ENCODE assay signal across 13 cellular contexts in genomic region chr11:1460396-1460795, GRCh38. TPM values are rescaled to one million over a fixed set of nuclear protein-coding genes. Genes with fewer than 3 reads are reported as not detected.
DNase-seq lines count a peak whose midpoint lies in the region; ATAC-seq and TF ChIP-seq lines count a peak whose summit lies in the region.
"Had no signal": no experiment of that assay in that cellular context is flagged by ENCODE, and none has a peak within 500 bp of the region (broad histone marks: within the 10 kb centered on the region; RNA-seq: fewer than 3 reads in every experiment).

No MANE protein-coding gene starts in this region.

- TF ChIP-seq CTCF in foreskin fibroblast (IDR thresholded peaks at IDR 0.05; ENCODE audit: low read depth, low read length) (no peak), thoracic aorta (IDR thresholded peaks at IDR 0.05) (no peak)

- H3K4me3 ChIP-seq in foreskin fibroblast (ENCODE audit: low read depth in 1 of 2, low read length in 2 of 2): no peak overlapping the region
- H3K4me3 ChIP-seq in thoracic aorta: peak overlapping the region; percentile 57
- H3K4me3 ChIP-seq in MG63: no peak overlapping the region
- H3K4me3 ChIP-seq: BLaER1 had no signal

- peaks cover 0 to 36% of the 10 kb centered on the region in 2 donors for H3K4me1 ChIP-seq in thoracic aorta (ENCODE audit: control insufficient read depth in 1 of 2, low read depth in 2 of 2)

- in situ Hi-C loops in G401 (cut with HindIII; ENCODE audit: low sequenced_read_pairs): no loop called here

- DNase-seq in amygdala (lab: John Stamatoyannopoulos, UW) (peak in 46 of 56 donors; percentile 15 to 86 (median 56)), foreskin fibroblast (peak; percentile 5 to 34), middle frontal gyrus (ENCODE audit: extremely low spot score, low spot score) (peak; percentile 39), thoracic aorta (ENCODE audit: low spot score) (peak; percentile 31), MG63 (no peak), G401 (ENCODE audit: low spot score) (no peak)
- DNase-seq: activated naive CD4-positive, alpha-beta T cell treated with anti-CD3 and anti-CD28 coated beads, Interleukin-2, amount 10 ng/mL, durations not matched to agents 7 days and 5 days; EL; islet precursor cell; NCI-H2081 treated with DMSO at 0.1 percent for 48 hours had no signal

- H3K9me3 ChIP-seq in thoracic aorta (no peaks in the 10 kb centered on the region), MG63 (no peaks in the 10 kb centered on the region)

- H3K27ac ChIP-seq in thoracic aorta: peak overlapping the region; percentile 69 to 80
- H3K27ac ChIP-seq: BLaER1 had no signal

- ATAC-seq in thoracic aorta (ENCODE audit: insufficient number of reproducible peaks, low FRiP score, low read depth) (peak; percentile 75), GM18498 (IDR thresholded peaks at IDR 0.05; ENCODE audit: unreplicated experiment) (no peak), GM18517 (IDR thresholded peaks at IDR 0.05; ENCODE audit: unreplicated experiment) (no peak)

- H3K27me3 ChIP-seq in thoracic aorta (replicated peaks; ENCODE audit: insufficient read depth) (no peaks in the 10 kb centered on the region), MG63 (no peaks in the 10 kb centered on the region)
- H3K27me3 ChIP-seq: BLaER1 had no signal

- H3K36me3 ChIP-seq in thoracic aorta (peaks cover 3% of the 10 kb centered on the region), MG63 (no peaks in the 10 kb centered on the region)

RNA-seq across cellular contexts. Expression of gene MOB2, which starts 26.2 kb away (rescaled TPM):
- total RNA-seq in thoracic aorta: 10 to 100 TPM; 31.4 to 87.7 TPM
- total RNA-seq in MG63 (2014; rRNA removed; shearing (Covaris generic); ENCODE audit: low replicate concordance): 25.4 and 34.2 TPM in 2 replicates
- total RNA-seq in G401 (2014; rRNA removed; shearing (Covaris generic)): 27.4 and 39.9 TPM in 2 replicates

Comparison
In these comparisons a context has a peak if more than half of its experiments do, and no peak if none do; other contexts are left out.
1. DNase-seq: peak in amygdala (46 of 56), foreskin fibroblast (2 of 2), middle frontal gyrus (single experiment) and thoracic aorta (single experiment); none in MG63 (single experiment) and G401 (single experiment).